Comparison of ENCODE assay signal across 3 cellular contexts in genomic region chr12:65786041-65786440, GRCh38.
"Had no signal": no experiment of that assay in that cellular context is flagged by ENCODE, and none has a peak within 500 bp of the region (broad histone marks: within the 10 kb centered on the region; RNA-seq: fewer than 3 reads in every experiment).

No MANE protein-coding gene starts in this region.

- H3K4me3 ChIP-seq: GM12878 had no signal

- DNase-seq: GDM1, GF-D8 had no signal

- ATAC-seq: GM12878 had no signal
